Comparison of ENCODE assay signal across 8 cellular contexts in the genomic region with DNA sequence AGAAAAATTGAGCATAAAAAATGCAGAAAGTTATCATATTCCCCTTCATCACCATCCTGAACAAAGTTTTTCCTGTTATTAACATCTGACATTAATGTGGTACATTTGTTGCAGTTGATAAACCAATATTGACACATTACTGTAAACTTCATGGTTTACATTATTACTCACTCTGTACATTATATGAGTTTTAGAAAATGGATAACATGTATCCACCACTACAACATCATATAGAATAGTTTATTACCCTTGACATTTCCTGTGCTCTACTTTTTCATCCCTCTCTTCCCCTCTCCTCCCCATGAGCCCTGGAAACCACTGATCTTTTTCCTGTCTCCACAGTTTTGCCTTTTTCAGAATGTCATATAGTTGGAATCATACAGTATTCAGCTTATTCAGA.
"Had no signal": no experiment of that assay in that cellular context is flagged by ENCODE, and none has a peak within 500 bp of the region (broad histone marks: within the 10 kb centered on the region; RNA-seq: fewer than 3 reads in every experiment).

No MANE protein-coding gene starts in this region.

- H3K27ac ChIP-seq: HL-60, KMS-11 had no signal

- H3K4me3 ChIP-seq: K562 had no signal

- H3K4me2 ChIP-seq: KMS-11 had no signal

- H3K9ac ChIP-seq: KMS-11 had no signal

- DNase-seq: IMR-90, KBM-7, KG1 had no signal

- FAIRE-seq: HepG2, HTR-8/SVneo, K562 had no signal

- ATAC-seq: HepG2, K562 had no signal
